1 cellular context compared by ENCODE assay signal in genomic region chr6:121925024-121925423, GRCh38.
TF ChIP-seq lines count a peak whose summit lies in the region.

No MANE protein-coding gene starts in this region.

TF ChIP-seq in SK-N-SH, 30 proteins besides CTCF, POLR2A, EP300 and RAD21 (continued from another document):
- TF ChIP-seq PBX3 (IDR thresholded peaks at IDR 0.05) (no peak), USF2 (IDR thresholded peaks at IDR 0.05; ENCODE audit: borderline replicate concordance, low read depth, low read length) (no peak), ELF1 (IDR thresholded peaks at IDR 0.05) (no peak), RFX5 (IDR thresholded peaks at IDR 0.05; ENCODE audit: low read length) (no peak), TAF1 (IDR thresholded peaks at IDR 0.05; ENCODE audit: borderline replicate concordance, low read depth, low read length) (no peak), SIN3A (IDR thresholded peaks at IDR 0.05; ENCODE audit: borderline replicate concordance, low read depth, low read length) (no peak), FOXJ3 (CRISPR knock-in tag; IDR thresholded peaks at IDR 0.05) (no peak), TEAD4 (IDR thresholded peaks at IDR 0.05; ENCODE audit: borderline replicate concordance, insufficient read depth) (no peak), NFIC (IDR thresholded peaks at IDR 0.05; ENCODE audit: borderline replicate concordance) (no peak), USF1 (IDR thresholded peaks at IDR 0.05; ENCODE audit: borderline replicate concordance, low read depth) (no peak), JUND (IDR thresholded peaks at IDR 0.05) (no peak), FOSL2 (IDR thresholded peaks at IDR 0.05; ENCODE audit: borderline replicate concordance, low read depth) (no peak), CHD2 (IDR thresholded peaks at IDR 0.05; ENCODE audit: low read length, partially characterized antibody) (no peak), FOXM1 (IDR thresholded peaks at IDR 0.05; ENCODE audit: low read depth) (no peak), REST (IDR thresholded peaks at IDR 0.05; ENCODE audit: low read depth, low read length) (no peak), NRF1 (IDR thresholded peaks at IDR 0.05; ENCODE audit: low read depth, low read length) (no peak), MEF2A (IDR thresholded peaks at IDR 0.05; ENCODE audit: borderline replicate concordance, low read depth) (no peak), EZH2phosphoT487 (IDR thresholded peaks at IDR 0.05; ENCODE audit: borderline replicate concordance, low read depth) (no peak)
